In genomic region chr2:240624011-240624949, GRCh38 we compare ENCODE assay signal across 1 cellular context.
A peak's percentile ranks its signal among the peaks of the same experiment; 100 is the strongest.
TF ChIP-seq lines count a peak whose summit lies in the region.

No MANE protein-coding gene starts in this region.

TF ChIP-seq in HepG2, 621 proteins besides CTCF, POLR2A, EP300 and RAD21 (continues in another document):
- 0 out of 2 replicates have a peak, but pooled peaks have one; percentile 29 for TF ChIP-seq PHF8 (CRISPR knock-in tag; IDR thresholded peaks at IDR 0.05)
- TF ChIP-seq, protein P1, sequence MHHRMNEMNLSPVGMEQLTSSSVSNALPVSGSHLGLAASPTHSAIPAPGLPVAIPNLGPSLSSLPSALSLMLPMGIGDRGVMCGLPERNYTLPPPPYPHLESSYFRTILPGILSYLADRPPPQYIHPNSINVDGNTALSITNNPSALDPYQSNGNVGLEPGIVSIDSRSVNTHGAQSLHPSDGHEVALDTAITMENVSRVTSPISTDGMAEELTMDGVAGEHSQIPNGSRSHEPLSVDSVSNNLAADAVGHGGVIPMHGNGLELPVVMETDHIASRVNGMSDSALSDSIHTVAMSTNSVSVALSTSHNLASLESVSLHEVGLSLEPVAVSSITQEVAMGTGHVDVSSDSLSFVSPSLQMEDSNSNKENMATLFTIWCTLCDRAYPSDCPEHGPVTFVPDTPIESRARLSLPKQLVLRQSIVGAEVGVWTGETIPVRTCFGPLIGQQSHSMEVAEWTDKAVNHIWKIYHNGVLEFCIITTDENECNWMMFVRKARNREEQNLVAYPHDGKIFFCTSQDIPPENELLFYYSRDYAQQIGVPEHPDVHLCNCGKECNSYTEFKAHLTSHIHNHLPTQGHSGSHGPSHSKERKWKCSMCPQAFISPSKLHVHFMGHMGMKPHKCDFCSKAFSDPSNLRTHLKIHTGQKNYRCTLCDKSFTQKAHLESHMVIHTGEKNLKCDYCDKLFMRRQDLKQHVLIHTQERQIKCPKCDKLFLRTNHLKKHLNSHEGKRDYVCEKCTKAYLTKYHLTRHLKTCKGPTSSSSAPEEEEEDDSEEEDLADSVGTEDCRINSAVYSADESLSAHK (CRISPR knock-in tag; IDR thresholded peaks at IDR 0.05; ENCODE audit: borderline replicate concordance) = no peak
- TF ChIP-seq GABPB1 (CRISPR knock-in tag; IDR thresholded peaks at IDR 0.05) = 0 out of 2 replicates have a peak, but pooled peaks have one; percentile 8
- 0 out of 2 replicates have a peak, but pooled peaks have one; percentile 27 for TF ChIP-seq ZNF556 (CRISPR knock-in tag; IDR thresholded peaks at IDR 0.05; ENCODE audit: borderline replicate concordance)
- no peak for TF ChIP-seq HOXA7 (CRISPR knock-in tag; IDR thresholded peaks at IDR 0.05)
- no peak for TF ChIP-seq ZNF407 (CRISPR knock-in tag; IDR thresholded peaks at IDR 0.05; ENCODE audit: not compliant biosample characterization)
- no peak for TF ChIP-seq REPIN1 (CRISPR knock-in tag; IDR thresholded peaks at IDR 0.05; ENCODE audit: borderline replicate concordance, low read depth)
- no peak for TF ChIP-seq NONO (IDR thresholded peaks at IDR 0.05)
- TF ChIP-seq NONO (CRISPR knock-in tag; conservative IDR thresholded peaks at IDR 0.05) = peak; percentile 51; the same call in 1 of the 2 replicates
- no peak for TF ChIP-seq RBAK (CRISPR knock-in tag; IDR thresholded peaks at IDR 0.05)
- no peak for TF ChIP-seq PATZ1 (CRISPR knock-in tag; IDR thresholded peaks at IDR 0.05)
- TF ChIP-seq IRX3 (CRISPR knock-in tag; IDR thresholded peaks at IDR 0.05; ENCODE audit: borderline replicate concordance, low read depth) = no peak
- 0 out of 2 replicates have a peak, but pooled peaks have one; percentile 27 for TF ChIP-seq USF2 (IDR thresholded peaks at IDR 0.05; ENCODE audit: low read depth, low read length)
- TF ChIP-seq USF2 (CRISPR knock-in tag; IDR thresholded peaks at IDR 0.05; ENCODE audit: borderline replicate concordance) = no peak
- TF ChIP-seq KDM2A (CRISPR knock-in tag; IDR thresholded peaks at IDR 0.05; ENCODE audit: borderline replicate concordance, low read depth) = peak; percentile 34; the same call in 1 of the 2 replicates
- TF ChIP-seq, protein P2, sequence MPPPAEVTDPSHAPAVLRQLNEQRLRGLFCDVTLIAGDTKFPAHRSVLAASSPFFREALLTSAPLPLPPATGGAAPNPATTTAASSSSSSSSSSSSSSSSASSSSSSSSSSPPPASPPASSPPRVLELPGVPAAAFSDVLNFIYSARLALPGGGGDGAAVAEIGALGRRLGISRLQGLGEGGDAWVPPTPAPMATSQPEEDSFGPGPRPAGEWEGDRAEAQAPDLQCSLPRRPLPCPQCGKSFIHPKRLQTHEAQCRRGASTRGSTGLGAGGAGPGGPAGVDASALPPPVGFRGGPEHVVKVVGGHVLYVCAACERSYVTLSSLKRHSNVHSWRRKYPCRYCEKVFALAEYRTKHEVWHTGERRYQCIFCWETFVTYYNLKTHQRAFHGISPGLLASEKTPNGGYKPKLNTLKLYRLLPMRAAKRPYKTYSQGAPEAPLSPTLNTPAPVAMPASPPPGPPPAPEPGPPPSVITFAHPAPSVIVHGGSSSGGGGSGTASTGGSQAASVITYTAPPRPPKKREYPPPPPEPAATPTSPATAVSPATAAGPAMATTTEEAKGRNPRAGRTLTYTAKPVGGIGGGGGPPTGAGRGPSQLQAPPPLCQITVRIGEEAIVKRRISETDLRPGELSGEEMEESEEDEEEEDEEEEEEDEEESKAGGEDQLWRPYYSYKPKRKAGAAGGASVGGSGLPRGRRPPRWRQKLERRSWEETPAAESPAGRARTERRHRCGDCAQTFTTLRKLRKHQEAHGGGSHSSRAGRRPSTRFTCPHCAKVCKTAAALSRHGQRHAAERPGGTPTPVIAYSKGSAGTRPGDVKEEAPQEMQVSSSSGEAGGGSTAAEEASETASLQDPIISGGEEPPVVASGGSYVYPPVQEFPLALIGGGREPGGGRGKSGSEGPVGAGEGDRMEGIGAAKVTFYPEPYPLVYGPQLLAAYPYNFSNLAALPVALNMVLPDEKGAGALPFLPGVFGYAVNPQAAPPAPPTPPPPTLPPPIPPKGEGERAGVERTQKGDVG (CRISPR knock-in tag; IDR thresholded peaks at IDR 0.05; ENCODE audit: borderline replicate concordance) = peak; percentile 33; the same call in 1 of the 2 replicates
- no peak for TF ChIP-seq ATF5 (CRISPR knock-in tag; IDR thresholded peaks at IDR 0.05; ENCODE audit: low read depth)
- TF ChIP-seq PHF20 (CRISPR knock-in tag; IDR thresholded peaks at IDR 0.05) = 0 out of 2 replicates have a peak, but pooled peaks have one; percentile 10
- TF ChIP-seq, protein P3, sequence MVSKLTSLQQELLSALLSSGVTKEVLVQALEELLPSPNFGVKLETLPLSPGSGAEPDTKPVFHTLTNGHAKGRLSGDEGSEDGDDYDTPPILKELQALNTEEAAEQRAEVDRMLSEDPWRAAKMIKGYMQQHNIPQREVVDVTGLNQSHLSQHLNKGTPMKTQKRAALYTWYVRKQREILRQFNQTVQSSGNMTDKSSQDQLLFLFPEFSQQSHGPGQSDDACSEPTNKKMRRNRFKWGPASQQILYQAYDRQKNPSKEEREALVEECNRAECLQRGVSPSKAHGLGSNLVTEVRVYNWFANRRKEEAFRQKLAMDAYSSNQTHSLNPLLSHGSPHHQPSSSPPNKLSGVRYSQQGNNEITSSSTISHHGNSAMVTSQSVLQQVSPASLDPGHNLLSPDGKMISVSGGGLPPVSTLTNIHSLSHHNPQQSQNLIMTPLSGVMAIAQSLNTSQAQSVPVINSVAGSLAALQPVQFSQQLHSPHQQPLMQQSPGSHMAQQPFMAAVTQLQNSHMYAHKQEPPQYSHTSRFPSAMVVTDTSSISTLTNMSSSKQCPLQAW (CRISPR knock-in tag; IDR thresholded peaks at IDR 0.05) = no peak
- TF ChIP-seq, protein P4, sequence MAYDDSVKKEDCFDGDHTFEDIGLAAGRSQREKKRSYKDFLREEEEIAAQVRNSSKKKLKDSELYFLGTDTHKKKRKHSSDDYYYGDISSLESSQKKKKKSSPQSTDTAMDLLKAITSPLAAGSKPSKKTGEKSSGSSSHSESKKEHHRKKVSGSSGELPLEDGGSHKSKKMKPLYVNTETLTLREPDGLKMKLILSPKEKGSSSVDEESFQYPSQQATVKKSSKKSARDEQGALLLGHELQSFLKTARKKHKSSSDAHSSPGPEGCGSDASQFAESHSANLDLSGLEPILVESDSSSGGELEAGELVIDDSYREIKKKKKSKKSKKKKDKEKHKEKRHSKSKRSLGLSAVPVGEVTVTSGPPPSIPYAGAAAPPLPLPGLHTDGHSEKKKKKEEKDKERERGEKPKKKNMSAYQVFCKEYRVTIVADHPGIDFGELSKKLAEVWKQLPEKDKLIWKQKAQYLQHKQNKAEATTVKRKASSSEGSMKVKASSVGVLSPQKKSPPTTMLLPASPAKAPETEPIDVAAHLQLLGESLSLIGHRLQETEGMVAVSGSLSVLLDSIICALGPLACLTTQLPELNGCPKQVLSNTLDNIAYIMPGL (CRISPR knock-in tag; IDR thresholded peaks at IDR 0.05; ENCODE audit: borderline replicate concordance in 1 of 2, low read depth in 1 of 2) = no peak
